Comparison of ENCODE assay signal across 8 cellular contexts in the genomic region with DNA sequence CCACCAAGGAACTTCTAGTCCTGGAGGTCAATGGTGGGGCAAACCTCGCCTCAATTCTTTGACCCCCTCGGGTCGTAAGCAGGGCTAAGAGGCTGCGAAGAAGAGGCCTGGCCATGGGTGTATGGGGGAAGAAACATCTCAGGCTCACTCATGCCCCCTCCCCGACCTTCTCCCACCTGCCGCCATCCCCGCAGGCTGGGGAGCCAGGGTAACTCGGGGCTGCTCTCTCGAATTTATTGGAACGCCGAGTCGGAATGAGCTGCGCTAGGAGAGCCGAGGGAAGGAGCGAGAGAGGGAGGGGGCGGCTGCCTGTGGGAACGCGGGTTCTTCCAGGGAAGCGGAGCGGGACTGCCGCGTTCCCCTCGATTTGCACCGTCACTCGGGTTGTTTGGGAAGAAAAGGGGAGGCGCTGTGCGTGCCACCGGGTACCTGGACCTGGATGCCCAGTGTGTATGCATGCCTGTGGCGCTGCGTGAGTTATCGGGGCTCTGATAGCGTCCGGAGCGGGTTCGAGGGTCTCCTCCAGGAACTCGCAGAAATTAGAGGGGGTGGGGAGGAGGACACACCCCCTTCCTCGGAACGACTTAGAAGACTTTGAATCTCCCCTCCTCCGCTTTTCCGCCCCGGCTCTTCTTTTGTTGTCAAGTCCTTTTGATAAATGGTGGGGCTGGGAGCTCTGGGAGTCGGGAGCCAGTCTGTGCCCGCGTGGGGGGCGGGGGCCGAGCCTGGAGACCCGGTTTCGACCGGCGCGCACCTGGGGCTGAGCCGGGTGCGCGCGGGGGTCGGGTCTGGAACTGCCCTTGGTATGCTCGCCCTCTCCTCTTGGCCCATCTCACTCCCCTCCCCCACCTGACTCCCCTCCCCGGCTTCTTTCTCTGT. TPM values are rescaled to one million over a fixed set of nuclear protein-coding genes. Genes with fewer than 3 reads are reported as not detected.
A peak's percentile ranks its signal among the peaks of the same experiment; 100 is the strongest.
DNase-seq lines count a peak whose midpoint lies in the region; ATAC-seq and TF ChIP-seq lines count a peak whose summit lies in the region.

No MANE protein-coding gene starts in this region.

- H3K9me3 ChIP-seq in psoas muscle, result no peaks in the 10 kb centered on the region

- H3K27ac Mint-ChIP-seq in Calu3 (ENCODE audit: unreplicated experiment), result peak overlapping the region; percentile 83
- no peak overlapping the region for H3K27ac Mint-ChIP-seq in activated CD8-positive, alpha-beta T cell treated with anti-CD3 and anti-CD28 coated beads for 36 hours

- CTCF ChIA-PET in Calu3 (lab: Charles Lee), result interaction anchor here (0.6 kb wide), 1 partner anchor 241 kb away, joined by 5 read pairs; no protein-coding TSS in a partner anchor
- CTCF ChIA-PET in activated CD8-positive, alpha-beta T cell treated with anti-CD3 and anti-CD28 coated beads for 36 hours (lab: Charles Lee), result interaction anchor here (1.1 kb wide), 1 partner anchor 8 kb away, joined by 3 read pairs; no protein-coding TSS in a partner anchor

- H3K27ac ChIP-seq in psoas muscle, result peak overlapping the region; percentile 87

- H3K27me3 ChIP-seq in psoas muscle (ENCODE audit: insufficient read depth in 3 of 3, low read length in 2 of 3), result peaks cover 4 to 74% (median 5%) of the 10 kb centered on the region in 3 donors

- no peaks in the 10 kb centered on the region for H3K9me3 Mint-ChIP-seq in Calu3 (ENCODE audit: low read depth, unreplicated experiment)
- no peaks in the 10 kb centered on the region for H3K9me3 Mint-ChIP-seq in activated CD8-positive, alpha-beta T cell treated with anti-CD3 and anti-CD28 coated beads for 36 hours

- no peak for TF ChIP-seq CTCF in Calu3 (IDR thresholded peaks at IDR 0.05; ENCODE audit: unreplicated experiment)
- TF ChIP-seq CTCF in activated CD8-positive, alpha-beta T cell treated with anti-CD3 and anti-CD28 coated beads for 36 hours (IDR thresholded peaks at IDR 0.05), result no peak
- no peak for TF ChIP-seq CTCF in psoas muscle (IDR thresholded peaks at IDR 0.05)

- no peak for ATAC-seq in activated CD8-positive, alpha-beta T cell treated with anti-CD3 and anti-CD28 coated beads for 36 hours
- ATAC-seq in left cardiac atrium (no peak), psoas muscle (no peak), HG03520 (IDR thresholded peaks at IDR 0.05; ENCODE audit: unreplicated experiment) (no peak), HG03432 (IDR thresholded peaks at IDR 0.05; ENCODE audit: unreplicated experiment) (no peak), GM19455 (IDR thresholded peaks at IDR 0.05; ENCODE audit: unreplicated experiment) (no peak)

- 1% methylated on average over 55 to 58 of the region's 58 CpGs for WGBS in psoas muscle, 3 donors

- POLR2A ChIA-PET in activated CD8-positive, alpha-beta T cell treated with anti-CD3 and anti-CD28 coated beads for 36 hours (lab: Charles Lee), result no interaction called here

- DNase-seq in Calu3, result peak; percentile 52
- DNase-seq in HuH-7 (ENCODE audit: low spot score), result peak; percentile 28
- DNase-seq in activated CD8-positive, alpha-beta T cell treated with anti-CD3 and anti-CD28 coated beads for 36 hours, result no peak
- peak; percentile 44 for DNase-seq in left cardiac atrium
- peak; percentile 35 to 62 for DNase-seq in psoas muscle

- no peaks in the 10 kb centered on the region for H3K27me3 Mint-ChIP-seq in Calu3 (ENCODE audit: unreplicated experiment)
- peaks cover 64% of the 10 kb centered on the region for H3K27me3 Mint-ChIP-seq in activated CD8-positive, alpha-beta T cell treated with anti-CD3 and anti-CD28 coated beads for 36 hours

- no peaks in the 10 kb centered on the region for H3K36me3 ChIP-seq in psoas muscle (ENCODE audit: insufficient read depth in 1 of 2, low read depth in 1 of 2)

- H3K4me3 Mint-ChIP-seq in Calu3 (ENCODE audit: low read depth, unreplicated experiment), result peak overlapping the region; percentile 95
- H3K4me3 Mint-ChIP-seq in activated CD8-positive, alpha-beta T cell treated with anti-CD3 and anti-CD28 coated beads for 36 hours, result peak overlapping the region; percentile 76

- BruUV-seq in Calu3 (replicated peaks; lab: Mats Ljungman, UMichigan), result no TSS peak

- peaks cover 76% of the 10 kb centered on the region for H3K36me3 Mint-ChIP-seq in Calu3 (ENCODE audit: insufficient read depth, unreplicated experiment)
- no peaks in the 10 kb centered on the region for H3K36me3 Mint-ChIP-seq in activated CD8-positive, alpha-beta T cell treated with anti-CD3 and anti-CD28 coated beads for 36 hours (ENCODE audit: low read depth)

- intact Hi-C loops in Calu3 (cut with micrococcal nuclease; ENCODE audit: unreplicated experiment) (loop anchor here (5.0 to 10.0 kb wide), 5 partner anchors 141 to 1709 kb away; no protein-coding TSS in a partner anchor), left cardiac atrium (cut with DNase I) (loop anchor here (5.0 to 10.0 kb wide), 6 partner anchors 251 to 1371 kb away; no protein-coding TSS in a partner anchor), psoas muscle (cut with DNase I) (loop anchor here (5.0 to 10.0 kb wide), 7 partner anchors 106 to 1141 kb away; no protein-coding TSS in a partner anchor)
- intact Hi-C loops in activated CD8-positive, alpha-beta T cell treated with anti-CD3 and anti-CD28 coated beads for 36 hours (cut with micrococcal nuclease), result no loop called here

- H3K4me3 ChIP-seq in psoas muscle, result peak overlapping the region; percentile 90

- peaks cover 11% of the 10 kb centered on the region for H3K4me1 ChIP-seq in psoas muscle

- H3K4me1 Mint-ChIP-seq in Calu3 (ENCODE audit: low read depth, unreplicated experiment), result peaks cover 17% of the 10 kb centered on the region
- peaks cover 31% of the 10 kb centered on the region for H3K4me1 Mint-ChIP-seq in activated CD8-positive, alpha-beta T cell treated with anti-CD3 and anti-CD28 coated beads for 36 hours (ENCODE audit: low read depth)

RNA-seq across cellular contexts. Expression of a gene that starts 1.8 kb away (rescaled TPM):
- 12.5 and 12.8 TPM in 2 replicates for total RNA-seq in Calu3 (2022)
- total RNA-seq in activated CD8-positive, alpha-beta T cell treated with anti-CD3 and anti-CD28 coated beads for 36 hours, result under 1 TPM; 0.25 to 0.31 TPM
- 10 to 100 TPM; 12.0 to 14.3 TPM for total RNA-seq in left cardiac atrium
- total RNA-seq in psoas muscle, result 1 to 10 TPM; 2.3 to 5.7 (median 4.7) TPM
- polyA plus RNA-seq in psoas muscle, result 1 to 10 TPM; 1.1 to 2.0 (median 1.7) TPM

RNA-seq across cellular contexts. Expression of a gene that starts 28.0 kb away (rescaled TPM):
- total RNA-seq in Calu3 (2022) (5.5 and 7.6 TPM in 2 replicates), left cardiac atrium (10 to 100 TPM; 40.6 to 57.8 TPM), psoas muscle (1 to 10 TPM; 2.4 to 5.7 (median 2.6) TPM)
- total RNA-seq in activated CD8-positive, alpha-beta T cell treated with anti-CD3 and anti-CD28 coated beads for 36 hours, result not detected
- polyA plus RNA-seq in psoas muscle, result 1 to 10 TPM; 1.0 to 2.9 (median 1.5) TPM
